1 cellular context compared by ENCODE assay signal in the genomic region with DNA sequence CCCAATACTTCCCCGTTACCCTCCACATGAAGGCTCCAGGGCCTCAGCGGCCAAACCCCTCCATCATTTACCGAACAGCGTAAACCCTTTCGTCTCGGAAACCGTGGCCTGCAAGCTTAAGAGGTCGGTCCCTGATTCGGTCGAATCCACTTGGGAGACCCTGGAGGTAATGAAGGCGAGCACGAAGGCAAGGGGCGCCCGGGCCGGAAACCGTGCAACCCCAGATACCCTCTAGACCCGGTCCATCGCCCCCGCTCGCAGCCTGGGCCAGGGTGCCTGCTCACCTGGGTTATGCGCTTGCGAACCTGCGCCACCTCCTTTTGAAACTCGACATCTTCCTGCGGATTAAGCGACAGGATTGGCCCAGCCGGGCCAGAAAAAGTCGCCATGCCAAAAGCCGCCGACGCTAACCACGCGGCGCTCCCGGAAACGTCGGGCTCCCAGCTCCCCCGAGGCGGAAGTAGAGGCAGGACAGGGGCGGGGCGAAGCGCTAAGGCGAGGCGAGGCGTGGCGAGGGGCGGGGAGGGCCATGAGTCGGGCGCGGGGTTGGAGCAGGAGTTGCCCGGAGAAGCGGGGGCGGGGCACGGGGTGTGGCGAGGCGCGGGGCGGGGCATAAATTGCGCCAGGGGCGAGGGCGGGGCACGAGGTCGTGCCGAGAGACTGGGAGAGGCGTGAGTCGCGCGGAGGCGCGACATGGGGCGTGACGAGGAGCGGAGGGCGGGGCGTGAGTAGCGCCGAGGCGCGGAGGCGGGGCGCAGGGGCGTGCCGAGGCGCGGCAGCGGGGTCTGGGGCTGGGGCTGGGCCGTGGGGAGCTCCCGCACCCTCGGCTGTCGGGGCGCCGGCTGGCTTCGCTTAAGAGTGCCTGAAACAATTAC.
TF ChIP-seq lines count a peak whose summit lies in the region.

A gene (minus strand): TSS at position 414 of the 875 bp plus-strand sequence. CDS start 25 bp downstream, at position 389.

TF ChIP-seq in HepG2, 621 proteins besides CTCF, POLR2A, EP300 and RAD21 (continued from another document and continues in another):
- TF ChIP-seq, protein P1, sequence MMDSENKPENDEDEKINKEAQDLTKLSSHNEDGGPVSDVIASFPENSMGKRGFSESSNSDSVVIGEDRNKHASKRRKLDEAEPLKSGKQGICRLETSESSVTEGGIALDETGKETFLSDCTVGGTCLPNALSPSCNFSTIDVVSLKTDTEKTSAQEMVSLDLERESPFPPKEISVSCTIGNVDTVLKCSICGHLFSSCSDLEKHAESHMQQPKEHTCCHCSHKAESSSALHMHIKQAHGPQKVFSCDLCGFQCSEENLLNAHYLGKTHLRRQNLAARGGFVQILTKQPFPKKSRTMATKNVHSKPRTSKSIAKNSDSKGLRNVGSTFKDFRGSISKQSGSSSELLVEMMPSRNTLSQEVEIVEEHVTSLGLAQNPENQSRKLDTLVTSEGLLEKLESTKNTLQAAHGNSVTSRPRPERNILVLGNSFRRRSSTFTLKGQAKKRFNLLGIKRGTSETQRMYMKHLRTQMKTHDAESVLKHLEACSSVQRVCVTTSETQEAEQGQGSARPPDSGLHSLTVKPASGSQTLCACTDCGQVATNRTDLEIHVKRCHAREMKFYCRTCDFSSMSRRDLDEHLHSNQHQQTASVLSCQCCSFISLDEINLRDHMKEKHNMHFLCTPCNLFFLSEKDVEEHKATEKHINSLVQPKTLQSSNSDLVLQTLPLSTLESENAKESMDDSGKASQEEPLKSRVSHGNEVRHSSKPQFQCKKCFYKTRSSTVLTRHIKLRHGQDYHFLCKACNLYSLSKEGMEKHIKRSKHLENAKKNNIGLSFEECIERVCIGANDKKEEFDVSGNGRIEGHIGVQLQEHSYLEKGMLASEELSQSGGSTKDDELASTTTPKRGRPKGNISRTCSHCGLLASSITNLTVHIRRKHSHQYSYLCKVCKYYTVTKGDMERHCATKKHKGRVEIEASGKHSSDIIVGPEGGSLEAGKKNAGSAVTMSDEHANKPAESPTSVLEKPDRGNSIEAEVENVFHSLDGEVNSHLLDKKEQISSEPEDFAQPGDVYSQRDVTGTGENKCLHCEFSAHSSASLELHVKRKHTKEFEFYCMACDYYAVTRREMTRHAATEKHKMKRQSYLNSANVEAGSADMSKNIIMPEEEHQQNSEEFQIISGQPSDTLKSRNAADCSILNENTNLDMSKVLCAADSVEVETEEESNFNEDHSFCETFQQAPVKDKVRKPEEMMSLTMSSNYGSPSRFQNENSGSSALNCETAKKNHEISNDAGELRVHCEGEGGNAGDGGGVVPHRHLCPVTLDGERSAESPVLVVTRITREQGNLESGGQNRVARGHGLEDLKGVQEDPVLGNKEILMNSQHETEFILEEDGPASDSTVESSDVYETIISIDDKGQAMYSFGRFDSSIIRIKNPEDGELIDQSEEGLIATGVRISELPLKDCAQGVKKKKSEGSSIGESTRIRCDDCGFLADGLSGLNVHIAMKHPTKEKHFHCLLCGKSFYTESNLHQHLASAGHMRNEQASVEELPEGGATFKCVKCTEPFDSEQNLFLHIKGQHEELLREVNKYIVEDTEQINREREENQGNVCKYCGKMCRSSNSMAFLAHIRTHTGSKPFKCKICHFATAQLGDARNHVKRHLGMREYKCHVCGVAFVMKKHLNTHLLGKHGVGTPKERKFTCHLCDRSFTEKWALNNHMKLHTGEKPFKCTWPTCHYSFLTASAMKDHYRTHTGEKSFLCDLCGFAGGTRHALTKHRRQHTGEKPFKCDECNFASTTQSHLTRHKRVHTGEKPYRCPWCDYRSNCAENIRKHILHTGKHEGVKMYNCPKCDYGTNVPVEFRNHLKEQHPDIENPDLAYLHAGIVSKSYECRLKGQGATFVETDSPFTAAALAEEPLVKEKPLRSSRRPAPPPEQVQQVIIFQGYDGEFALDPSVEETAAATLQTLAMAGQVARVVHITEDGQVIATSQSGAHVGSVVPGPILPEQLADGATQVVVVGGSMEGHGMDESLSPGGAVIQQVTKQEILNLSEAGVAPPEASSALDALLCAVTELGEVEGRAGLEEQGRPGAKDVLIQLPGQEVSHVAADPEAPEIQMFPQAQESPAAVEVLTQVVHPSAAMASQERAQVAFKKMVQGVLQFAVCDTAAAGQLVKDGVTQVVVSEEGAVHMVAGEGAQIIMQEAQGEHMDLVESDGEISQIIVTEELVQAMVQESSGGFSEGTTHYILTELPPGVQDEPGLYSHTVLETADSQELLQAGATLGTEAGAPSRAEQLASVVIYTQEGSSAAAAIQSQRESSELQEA (CRISPR knock-in tag; IDR thresholded peaks at IDR 0.05; ENCODE audit: not compliant biosample characterization), result peak; percentile 82
- TF ChIP-seq HNRNPH1 (optimal IDR thresholded peaks at IDR 0.05; ENCODE audit: low read depth, low read length) (peak; percentile 36), PHB2 (IDR thresholded peaks at IDR 0.05; ENCODE audit: partially characterized antibody) (no peak), ZNF296 (CRISPR knock-in tag; conservative IDR thresholded peaks at IDR 0.05) (peak; percentile 69; the same call in 1 of the 2 replicates), ZNF891 (CRISPR knock-in tag; IDR thresholded peaks at IDR 0.05) (peak; percentile 90), IRX3 (CRISPR knock-in tag; IDR thresholded peaks at IDR 0.05; ENCODE audit: borderline replicate concordance, low read depth) (no peak), ZNF672 (CRISPR knock-in tag; IDR thresholded peaks at IDR 0.05) (no peak), ZIK1 (CRISPR knock-in tag; IDR thresholded peaks at IDR 0.05; ENCODE audit: borderline replicate concordance, low read depth) (no peak), JDP2 (CRISPR knock-in tag; IDR thresholded peaks at IDR 0.05; ENCODE audit: borderline replicate concordance) (no peak), MTA3 (CRISPR knock-in tag; IDR thresholded peaks at IDR 0.05) (no peak), MYNN (CRISPR knock-in tag; IDR thresholded peaks at IDR 0.05; ENCODE audit: low read depth) (0 out of 2 replicates have a peak, but pooled peaks have one; percentile 66), YY1 (IDR thresholded peaks at IDR 0.05; ENCODE audit: insufficient read depth, insufficient replicate concordance, low read depth, low read length) (peak; percentile 79), SP140L (CRISPR knock-in tag; IDR thresholded peaks at IDR 0.05; ENCODE audit: borderline replicate concordance) (peak; percentile 86; the same call in 1 of the 2 replicates), PCBP1 (IDR thresholded peaks at IDR 0.05; ENCODE audit: borderline replicate concordance, low read depth, low read length) (peak; percentile 83; the same call in 1 of the 2 replicates), ZNF737 (CRISPR knock-in tag; IDR thresholded peaks at IDR 0.05; ENCODE audit: borderline replicate concordance) (no peak), ASH2L (IDR thresholded peaks at IDR 0.05; ENCODE audit: insufficient read length, low read depth, low read length) (peak; percentile 91), NFKB2 (CRISPR knock-in tag; IDR thresholded peaks at IDR 0.05; ENCODE audit: borderline replicate concordance) (peak; percentile 84; the same call in 1 of the 2 replicates), ZNF569 (CRISPR knock-in tag; IDR thresholded peaks at IDR 0.05; ENCODE audit: borderline replicate concordance) (no peak), HOXA9 (CRISPR knock-in tag; IDR thresholded peaks at IDR 0.05; ENCODE audit: borderline replicate concordance) (0 out of 2 replicates have a peak, but pooled peaks have one; percentile 34), KMT2B (CRISPR knock-in tag; IDR thresholded peaks at IDR 0.05) (peak; percentile 87), HDAC6 (IDR thresholded peaks at IDR 0.05; ENCODE audit: low read depth, low read length) (no peak), CREM (IDR thresholded peaks at IDR 0.05) (peak; percentile 61), CREM (CRISPR knock-in tag; IDR thresholded peaks at IDR 0.05) (no peak)
- TF ChIP-seq, protein P2, sequence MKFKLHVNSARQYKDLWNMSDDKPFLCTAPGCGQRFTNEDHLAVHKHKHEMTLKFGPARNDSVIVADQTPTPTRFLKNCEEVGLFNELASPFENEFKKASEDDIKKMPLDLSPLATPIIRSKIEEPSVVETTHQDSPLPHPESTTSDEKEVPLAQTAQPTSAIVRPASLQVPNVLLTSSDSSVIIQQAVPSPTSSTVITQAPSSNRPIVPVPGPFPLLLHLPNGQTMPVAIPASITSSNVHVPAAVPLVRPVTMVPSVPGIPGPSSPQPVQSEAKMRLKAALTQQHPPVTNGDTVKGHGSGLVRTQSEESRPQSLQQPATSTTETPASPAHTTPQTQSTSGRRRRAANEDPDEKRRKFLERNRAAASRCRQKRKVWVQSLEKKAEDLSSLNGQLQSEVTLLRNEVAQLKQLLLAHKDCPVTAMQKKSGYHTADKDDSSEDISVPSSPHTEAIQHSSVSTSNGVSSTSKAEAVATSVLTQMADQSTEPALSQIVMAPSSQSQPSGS (CRISPR knock-in tag; IDR thresholded peaks at IDR 0.05), result no peak; the same call in 1 of the 2 replicates
- TF ChIP-seq, protein P3, sequence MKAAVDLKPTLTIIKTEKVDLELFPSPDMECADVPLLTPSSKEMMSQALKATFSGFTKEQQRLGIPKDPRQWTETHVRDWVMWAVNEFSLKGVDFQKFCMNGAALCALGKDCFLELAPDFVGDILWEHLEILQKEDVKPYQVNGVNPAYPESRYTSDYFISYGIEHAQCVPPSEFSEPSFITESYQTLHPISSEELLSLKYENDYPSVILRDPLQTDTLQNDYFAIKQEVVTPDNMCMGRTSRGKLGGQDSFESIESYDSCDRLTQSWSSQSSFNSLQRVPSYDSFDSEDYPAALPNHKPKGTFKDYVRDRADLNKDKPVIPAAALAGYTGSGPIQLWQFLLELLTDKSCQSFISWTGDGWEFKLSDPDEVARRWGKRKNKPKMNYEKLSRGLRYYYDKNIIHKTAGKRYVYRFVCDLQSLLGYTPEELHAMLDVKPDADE (CRISPR knock-in tag; IDR thresholded peaks at IDR 0.05), result 0 out of 2 replicates have a peak, but pooled peaks have one; percentile 80
- TF ChIP-seq, protein P4, sequence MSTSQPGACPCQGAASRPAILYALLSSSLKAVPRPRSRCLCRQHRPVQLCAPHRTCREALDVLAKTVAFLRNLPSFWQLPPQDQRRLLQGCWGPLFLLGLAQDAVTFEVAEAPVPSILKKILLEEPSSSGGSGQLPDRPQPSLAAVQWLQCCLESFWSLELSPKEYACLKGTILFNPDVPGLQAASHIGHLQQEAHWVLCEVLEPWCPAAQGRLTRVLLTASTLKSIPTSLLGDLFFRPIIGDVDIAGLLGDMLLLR (CRISPR knock-in tag; IDR thresholded peaks at IDR 0.05), result peak; percentile 93
- TF ChIP-seq, protein P5, sequence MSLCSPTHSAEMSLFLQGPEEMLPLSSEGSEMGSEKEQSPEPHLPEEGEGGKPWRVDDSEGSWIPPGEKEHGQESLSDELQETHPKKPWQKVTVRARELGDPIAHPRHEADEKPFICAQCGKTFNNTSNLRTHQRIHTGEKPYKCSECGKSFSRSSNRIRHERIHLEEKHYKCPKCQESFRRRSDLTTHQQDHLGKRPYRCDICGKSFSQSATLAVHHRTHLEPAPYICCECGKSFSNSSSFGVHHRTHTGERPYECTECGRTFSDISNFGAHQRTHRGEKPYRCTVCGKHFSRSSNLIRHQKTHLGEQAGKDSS (CRISPR knock-in tag; IDR thresholded peaks at IDR 0.05; ENCODE audit: borderline replicate concordance, low read depth), result peak; percentile 94; the same call in 1 of the 2 replicates
- TF ChIP-seq, protein P6, sequence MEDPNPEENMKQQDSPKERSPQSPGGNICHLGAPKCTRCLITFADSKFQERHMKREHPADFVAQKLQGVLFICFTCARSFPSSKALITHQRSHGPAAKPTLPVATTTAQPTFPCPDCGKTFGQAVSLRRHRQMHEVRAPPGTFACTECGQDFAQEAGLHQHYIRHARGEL (CRISPR knock-in tag; IDR thresholded peaks at IDR 0.05), result peak; percentile 90; the same call in 1 of the 2 replicates
- TF ChIP-seq, protein P7, sequence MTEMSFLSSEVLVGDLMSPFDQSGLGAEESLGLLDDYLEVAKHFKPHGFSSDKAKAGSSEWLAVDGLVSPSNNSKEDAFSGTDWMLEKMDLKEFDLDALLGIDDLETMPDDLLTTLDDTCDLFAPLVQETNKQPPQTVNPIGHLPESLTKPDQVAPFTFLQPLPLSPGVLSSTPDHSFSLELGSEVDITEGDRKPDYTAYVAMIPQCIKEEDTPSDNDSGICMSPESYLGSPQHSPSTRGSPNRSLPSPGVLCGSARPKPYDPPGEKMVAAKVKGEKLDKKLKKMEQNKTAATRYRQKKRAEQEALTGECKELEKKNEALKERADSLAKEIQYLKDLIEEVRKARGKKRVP (CRISPR knock-in tag; IDR thresholded peaks at IDR 0.05), result no peak; a peak in 2 of 4 replicates
- TF ChIP-seq, protein P8, sequence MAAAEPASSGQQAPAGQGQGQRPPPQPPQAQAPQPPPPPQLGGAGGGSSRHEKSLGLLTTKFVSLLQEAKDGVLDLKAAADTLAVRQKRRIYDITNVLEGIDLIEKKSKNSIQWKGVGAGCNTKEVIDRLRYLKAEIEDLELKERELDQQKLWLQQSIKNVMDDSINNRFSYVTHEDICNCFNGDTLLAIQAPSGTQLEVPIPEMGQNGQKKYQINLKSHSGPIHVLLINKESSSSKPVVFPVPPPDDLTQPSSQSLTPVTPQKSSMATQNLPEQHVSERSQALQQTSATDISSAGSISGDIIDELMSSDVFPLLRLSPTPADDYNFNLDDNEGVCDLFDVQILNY (CRISPR knock-in tag; conservative IDR thresholded peaks at IDR 0.05), result no peak
- TF ChIP-seq, protein P9, sequence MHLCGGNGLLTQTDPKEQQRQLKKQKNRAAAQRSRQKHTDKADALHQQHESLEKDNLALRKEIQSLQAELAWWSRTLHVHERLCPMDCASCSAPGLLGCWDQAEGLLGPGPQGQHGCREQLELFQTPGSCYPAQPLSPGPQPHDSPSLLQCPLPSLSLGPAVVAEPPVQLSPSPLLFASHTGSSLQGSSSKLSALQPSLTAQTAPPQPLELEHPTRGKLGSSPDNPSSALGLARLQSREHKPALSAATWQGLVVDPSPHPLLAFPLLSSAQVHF (CRISPR knock-in tag; IDR thresholded peaks at IDR 0.05), result no peak; the same call in 1 of the 2 replicates
- TF ChIP-seq, protein P10, sequence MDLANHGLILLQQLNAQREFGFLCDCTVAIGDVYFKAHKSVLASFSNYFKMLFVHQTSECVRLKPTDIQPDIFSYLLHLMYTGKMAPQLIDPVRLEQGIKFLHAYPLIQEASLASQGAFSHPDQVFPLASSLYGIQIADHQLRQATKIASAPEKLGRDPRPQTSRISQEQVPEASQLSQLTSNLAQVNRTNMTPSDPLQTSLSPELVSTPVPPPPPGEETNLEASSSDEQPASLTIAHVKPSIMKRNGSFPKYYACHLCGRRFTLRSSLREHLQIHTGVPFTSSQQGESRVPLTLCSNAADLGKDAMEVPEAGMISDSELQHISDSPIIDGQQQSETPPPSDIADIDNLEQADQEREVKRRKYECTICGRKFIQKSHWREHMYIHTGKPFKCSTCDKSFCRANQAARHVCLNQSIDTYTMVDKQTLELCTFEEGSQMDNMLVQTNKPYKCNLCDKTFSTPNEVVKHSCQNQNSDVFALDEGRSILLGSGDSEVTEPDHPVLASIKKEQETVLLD (CRISPR knock-in tag; IDR thresholded peaks at IDR 0.05; ENCODE audit: low read depth), result peak; percentile 42; the same call in 1 of the 2 replicates
- TF ChIP-seq, protein P11, sequence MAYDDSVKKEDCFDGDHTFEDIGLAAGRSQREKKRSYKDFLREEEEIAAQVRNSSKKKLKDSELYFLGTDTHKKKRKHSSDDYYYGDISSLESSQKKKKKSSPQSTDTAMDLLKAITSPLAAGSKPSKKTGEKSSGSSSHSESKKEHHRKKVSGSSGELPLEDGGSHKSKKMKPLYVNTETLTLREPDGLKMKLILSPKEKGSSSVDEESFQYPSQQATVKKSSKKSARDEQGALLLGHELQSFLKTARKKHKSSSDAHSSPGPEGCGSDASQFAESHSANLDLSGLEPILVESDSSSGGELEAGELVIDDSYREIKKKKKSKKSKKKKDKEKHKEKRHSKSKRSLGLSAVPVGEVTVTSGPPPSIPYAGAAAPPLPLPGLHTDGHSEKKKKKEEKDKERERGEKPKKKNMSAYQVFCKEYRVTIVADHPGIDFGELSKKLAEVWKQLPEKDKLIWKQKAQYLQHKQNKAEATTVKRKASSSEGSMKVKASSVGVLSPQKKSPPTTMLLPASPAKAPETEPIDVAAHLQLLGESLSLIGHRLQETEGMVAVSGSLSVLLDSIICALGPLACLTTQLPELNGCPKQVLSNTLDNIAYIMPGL (CRISPR knock-in tag; IDR thresholded peaks at IDR 0.05; ENCODE audit: borderline replicate concordance in 1 of 2, low read depth in 1 of 2), result peak; percentile 61 to 93; a peak in 3 of 4 replicates
